1 cellular context compared by ENCODE assay signal in genomic region chr11:86476109-86476861, GRCh38.
TF ChIP-seq lines count a peak whose summit lies in the region.

No MANE protein-coding gene starts in this region.

TF ChIP-seq in WTC11, 78 proteins besides CTCF, POLR2A, EP300 and RAD21 (continued from another document):
- TF ChIP-seq ARID4B (CRISPR knock-in tag; IDR thresholded peaks at IDR 0.05; ENCODE audit: borderline replicate concordance), result no peak
- no peak for TF ChIP-seq NFYB (CRISPR knock-in tag; conservative IDR thresholded peaks at IDR 0.05; ENCODE audit: low read depth)
- no peak for TF ChIP-seq ATF1 (CRISPR knock-in tag; IDR thresholded peaks at IDR 0.05)
- no peak for TF ChIP-seq ATF6 (CRISPR knock-in tag; IDR thresholded peaks at IDR 0.05)
